29 cellular contexts compared by ENCODE assay signal in the genomic region with DNA sequence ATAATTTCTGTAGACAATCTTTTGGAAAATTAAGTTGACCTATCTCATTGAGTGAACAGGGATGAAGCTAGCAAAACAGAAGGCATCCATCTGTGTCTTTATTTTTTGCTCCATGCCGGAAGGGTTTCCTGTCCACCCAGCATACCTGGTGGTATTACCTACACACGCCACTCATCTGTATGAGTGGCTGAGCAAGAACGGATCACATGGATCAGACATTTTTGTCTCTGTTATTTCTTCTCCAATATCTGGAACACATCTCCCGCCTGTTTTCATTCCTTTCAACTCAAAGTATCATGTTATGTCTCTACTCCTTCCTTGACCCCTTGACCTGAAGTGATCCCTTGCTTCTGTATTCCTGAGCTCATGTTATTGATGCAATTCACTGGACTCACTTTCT.
"Had no signal": no experiment of that assay in that cellular context is flagged by ENCODE, and none has a peak within 500 bp of the region (broad histone marks: within the 10 kb centered on the region; RNA-seq: fewer than 3 reads in every experiment).

No MANE protein-coding gene starts in this region.

- H3K27me3 ChIP-seq: stomach, suprapubic skin, testis, thyroid gland, tibial artery, tibial nerve, transverse colon, upper lobe of left lung, upper lobe of right lung, uterus, vagina had no signal

- H3K4me1 ChIP-seq: suprapubic skin, testis, thyroid gland, transverse colon, upper lobe of right lung, uterus, vagina had no signal

- ATAC-seq: stimulated activated effector memory CD8-positive, alpha-beta T cell treated with anti-CD3 and anti-CD28 coated beads, Interleukin-12 subunit alpha, Interleukin-12 subunit beta, amount 100 ng/mL, for 72 hours; stimulated activated memory B cell treated with anti-CD40 and anti-IgM and Interleukin-4, amounts not matched to agents 10 μg/mL and 1 μg/mL and 100 μg/mL, for 72 hours; stimulated activated naive B cell treated with anti-CD40 and anti-IgM and Interleukin-4, amounts not matched to agents 10 μg/mL and 1 μg/mL and 100 μg/mL, for 72 hours; stimulated activated naive CD8-positive, alpha-beta T cell treated with anti-CD3 and anti-CD28 coated beads, Interleukin-15, amount 100 ng/mL, for 72 hours; stimulated activated naive CD8-positive, alpha-beta T cell treated with anti-CD3 and anti-CD28 coated beads, Interleukin-15, Interleukin-2, amounts not matched to agents 100 U/mL and 50 U/mL, for 24 hours; upper lobe of right lung had no signal

- H3K9me3 ChIP-seq: stomach, suprapubic skin, testis, thoracic aorta, thyroid gland, tibial artery, tibial nerve, transverse colon, upper lobe of left lung, upper lobe of right lung, uterus, vagina had no signal

- H3K27ac ChIP-seq: stomach, suprapubic skin, testis, thoracic aorta, thyroid gland, tibial artery, tibial nerve, transverse colon, upper lobe of left lung, upper lobe of right lung, uterus, vagina had no signal

- H3K36me3 Mint-ChIP-seq: stimulated activated effector memory CD8-positive, alpha-beta T cell treated with anti-CD3 and anti-CD28 coated beads, Interleukin-12 subunit alpha, Interleukin-12 subunit beta, amount 100 ng/mL, for 72 hours; stimulated activated memory B cell treated with anti-CD40 and anti-IgM and Interleukin-4, amounts not matched to agents 10 μg/mL and 1 μg/mL and 100 μg/mL, for 72 hours; stimulated activated naive B cell treated with anti-CD40 and anti-IgM and Interleukin-4, amounts not matched to agents 10 μg/mL and 1 μg/mL and 100 μg/mL, for 72 hours; type B pancreatic cell had no signal

- H3K4me1 Mint-ChIP-seq: stimulated activated effector memory CD8-positive, alpha-beta T cell treated with anti-CD3 and anti-CD28 coated beads, Interleukin-12 subunit alpha, Interleukin-12 subunit beta, amount 100 ng/mL, for 72 hours; stimulated activated memory B cell treated with anti-CD40 and anti-IgM and Interleukin-4, amounts not matched to agents 10 μg/mL and 1 μg/mL and 100 μg/mL, for 72 hours; stimulated activated naive B cell treated with anti-CD40 and anti-IgM and Interleukin-4, amounts not matched to agents 10 μg/mL and 1 μg/mL and 100 μg/mL, for 72 hours; stimulated activated naive CD8-positive, alpha-beta T cell treated with anti-CD3 and anti-CD28 coated beads, Interleukin-15, amount 100 ng/mL, for 72 hours had no signal

- H3K27ac Mint-ChIP-seq: stimulated activated effector memory CD8-positive, alpha-beta T cell treated with anti-CD3 and anti-CD28 coated beads, Interleukin-12 subunit alpha, Interleukin-12 subunit beta, amount 100 ng/mL, for 72 hours; stimulated activated memory B cell treated with anti-CD40 and anti-IgM and Interleukin-4, amounts not matched to agents 10 μg/mL and 1 μg/mL and 100 μg/mL, for 72 hours; stimulated activated naive B cell treated with anti-CD40 and anti-IgM and Interleukin-4, amounts not matched to agents 10 μg/mL and 1 μg/mL and 100 μg/mL, for 72 hours; stimulated activated naive CD8-positive, alpha-beta T cell treated with anti-CD3 and anti-CD28 coated beads, Interleukin-15, Interleukin-2, amounts not matched to agents 100 ng/mL and 50 ng/mL, for 24 hours; type B pancreatic cell had no signal

- H3K36me3 ChIP-seq: stomach, suprapubic skin, thoracic aorta, thyroid gland, tibial artery, tibial nerve, transverse colon, upper lobe of left lung, upper lobe of right lung, uterus, vagina had no signal

- H3K4me3 Mint-ChIP-seq: stimulated activated effector memory CD8-positive, alpha-beta T cell treated with anti-CD3 and anti-CD28 coated beads, Interleukin-12 subunit alpha, Interleukin-12 subunit beta, amount 100 ng/mL, for 72 hours; stimulated activated memory B cell treated with anti-CD40 and anti-IgM and Interleukin-4, amounts not matched to agents 10 μg/mL and 1 μg/mL and 100 μg/mL, for 72 hours; stimulated activated naive B cell treated with anti-CD40 and anti-IgM and Interleukin-4, amounts not matched to agents 10 μg/mL and 1 μg/mL and 100 μg/mL, for 72 hours; stimulated activated naive CD8-positive, alpha-beta T cell treated with anti-CD3 and anti-CD28 coated beads, Interleukin-15, amount 100 ng/mL, for 72 hours; stimulated activated naive CD8-positive, alpha-beta T cell treated with anti-CD3 and anti-CD28 coated beads, Interleukin-15, Interleukin-2, amounts not matched to agents 100 ng/mL and 50 ng/mL, for 24 hours; type B pancreatic cell had no signal

- H3K27me3 Mint-ChIP-seq: stimulated activated memory B cell treated with anti-CD40 and anti-IgM and Interleukin-4, amounts not matched to agents 10 μg/mL and 1 μg/mL and 100 μg/mL, for 72 hours; type B pancreatic cell had no signal

- DNase-seq: stimulated activated CD4-positive, alpha-beta T cell treated with anti-CD3 and anti-CD28 coated beads, Interleukin-2, amount 100 ng/mL, for 24 hours; stimulated activated CD4-positive, alpha-beta T cell treated with anti-CD3 and anti-CD28 coated beads, Interleukin-2, amount 100 ng/mL, for 48 hours; stimulated activated CD4-positive, alpha-beta T cell treated with anti-CD3 and anti-CD28 coated beads, Interleukin-4, amount 100 ng/mL, for 1 hour; stimulated activated CD4-positive, alpha-beta T cell treated with anti-CD3 and anti-CD28 coated beads, Interleukin-4, amount 100 ng/mL, for 24 hours; stimulated activated CD4-positive, alpha-beta T cell treated with anti-CD3 and anti-CD28 coated beads, Interleukin-4, amount 100 ng/mL, for 4 hours; stimulated activated CD8-positive, alpha-beta memory T cell treated with anti-CD3 and anti-CD28 coated beads, Interleukin-4, amount 100 ng/mL, for 48 hours; stimulated activated naive B cell treated with anti-CD40 and anti-IgM and Interleukin-4, amounts not matched to agents 10 μg/mL and 1 μg/mL and 100 μg/mL, for 72 hours; stimulated activated naive CD4-positive, alpha-beta T cell; stimulated activated naive CD4-positive, alpha-beta T cell treated with Interleukin-2 at 50 U/mL for 16 hours; stimulated activated naive CD8-positive, alpha-beta T cell treated with anti-CD3 and anti-CD28 coated beads, Interleukin-15, amount 100 ng/mL, for 72 hours; stimulated activated naive CD8-positive, alpha-beta T cell treated with anti-CD3 and anti-CD28 coated beads, Interleukin-15, Interleukin-2, amounts not matched to agents 100 U/mL and 50 U/mL, for 24 hours; stomach; substantia nigra; testis; thyroid gland; tibial artery; transverse colon; upper lobe of left lung; upper lobe of right lung; uterus had no signal

- H3K4me3 ChIP-seq: stomach, suprapubic skin, testis, thoracic aorta, thyroid gland, tibial artery, tibial nerve, transverse colon, upper lobe of left lung, upper lobe of right lung, uterus, vagina had no signal

- FAIRE-seq: urothelium cell line had no signal

- H3K9me3 Mint-ChIP-seq: stimulated activated memory B cell treated with anti-CD40 and anti-IgM and Interleukin-4, amounts not matched to agents 10 μg/mL and 1 μg/mL and 100 μg/mL, for 72 hours; stimulated activated naive B cell treated with anti-CD40 and anti-IgM and Interleukin-4, amounts not matched to agents 10 μg/mL and 1 μg/mL and 100 μg/mL, for 72 hours; stimulated activated naive CD8-positive, alpha-beta T cell treated with anti-CD3 and anti-CD28 coated beads, Interleukin-15, amount 100 ng/mL, for 72 hours had no signal
